In genomic region chr6:56346958-56347357, GRCh38 we compare ENCODE assay signal across 28 cellular contexts.
DNase-seq lines count a peak whose midpoint lies in the region; ATAC-seq, FAIRE-seq and TF ChIP-seq lines count a peak whose summit lies in the region.
"Had no signal": no experiment of that assay in that cellular context is flagged by ENCODE, and none has a peak within 500 bp of the region (broad histone marks: within the 10 kb centered on the region; RNA-seq: fewer than 3 reads in every experiment).

No MANE protein-coding gene starts in this region.

- TF ChIP-seq CTCF in IMR-90 (conservative IDR thresholded peaks at IDR 0.05; ENCODE audit: low read depth, low read length): no peak
- TF ChIP-seq CTCF in astrocyte (IDR thresholded peaks at IDR 0.05; ENCODE audit: insufficient read depth, low read depth, low read length): no peak
- TF ChIP-seq CTCF in GM13976 (IDR thresholded peaks at IDR 0.05; ENCODE audit: borderline replicate concordance, control extremely low read depth, extremely low read depth, insufficient read depth, missing control alignments): no peak
- TF ChIP-seq CTCF in PC-9 (conservative IDR thresholded peaks at IDR 0.05): no peak

- ATAC-seq in IMR-90 (ENCODE audit: low read depth): peak; percentile 67
- ATAC-seq: activated CD4-positive, CD25-positive, alpha-beta regulatory T cell treated with anti-CD3 and anti-CD28 coated beads, Interleukin-2, amount 50 U/mL, for 24 hours; effector memory CD8-positive, alpha-beta T cell; right lobe of liver; stimulated activated effector memory CD8-positive, alpha-beta T cell treated with anti-CD3 and anti-CD28 coated beads, Interleukin-12 subunit alpha, Interleukin-12 subunit beta, amount 100 ng/mL, for 72 hours; T-helper 17 cell had no signal

- H3K36me3 ChIP-seq in IMR-90 (ENCODE audit: control insufficient read depth, insufficient read depth, low read length): no peaks in the 10 kb centered on the region
- H3K36me3 ChIP-seq in astrocyte (ENCODE audit: insufficient read depth, low read length): no peaks in the 10 kb centered on the region
- H3K36me3 ChIP-seq in PC-9 (ENCODE audit: low read depth): no peaks in the 10 kb centered on the region
- H3K36me3 ChIP-seq: right lobe of liver, upper lobe of left lung had no signal

- BruUV-seq in IMR-90 (replicated peaks; lab: Mats Ljungman, UMichigan): no TSS peak
- BruUV-seq in PC-9 (replicated peaks; lab: Mats Ljungman, UMichigan): no TSS peak

- no peaks in the 10 kb centered on the region for H3K9me2 ChIP-seq in PC-9 (ENCODE audit: insufficient read depth)

- FAIRE-seq in astrocyte (lab: Jason Lieb, UNC): no peak
- FAIRE-seq: GM19239, TTC549 had no signal

- H3K4me3 Mint-ChIP-seq in astrocyte (ENCODE audit: unreplicated experiment): no peak overlapping the region
- H3K4me3 Mint-ChIP-seq: central memory CD8-positive, alpha-beta T cell; effector memory CD8-positive, alpha-beta T cell; mesothelial cell of epicardium; stimulated activated effector memory CD8-positive, alpha-beta T cell treated with anti-CD3 and anti-CD28 coated beads, Interleukin-12 subunit alpha, Interleukin-12 subunit beta, amount 100 ng/mL, for 72 hours; T-helper 17 cell had no signal

- H2BK15ac ChIP-seq in IMR-90 (ENCODE audit: low read depth, low read length): peak overlapping the region; percentile 6; the same call in 2 of the 3 replicates

- H3F3A ChIP-seq in PC-9 (ENCODE audit: insufficient read depth, low read depth): no peaks in the 10 kb centered on the region

- in situ Hi-C loops in IMR-90 (cut with MboI; ENCODE audit: low sequenced_read_pairs): loop anchor here (25.0 kb wide), 1 partner anchor 965 kb away; the partner anchor contains the start of gene PRIM2
- in situ Hi-C loops in GM13976 (cut with MboI; ENCODE audit: low sequenced_read_pairs, unreplicated experiment): no loop called here

- H3K27me3 ChIP-seq in IMR-90 (ENCODE audit: control insufficient read depth, insufficient read depth, low read length) (no peaks in the 10 kb centered on the region), astrocyte (ENCODE audit: insufficient read depth, low read length) (no peaks in the 10 kb centered on the region), PC-9 (ENCODE audit: insufficient read depth, low read depth) (no peaks in the 10 kb centered on the region)
- H3K27me3 ChIP-seq: right lobe of liver, upper lobe of left lung had no signal

- peak overlapping the region; percentile 1 for H2AK9ac ChIP-seq in IMR-90 (replicated peaks; ENCODE audit: low read depth, low read length, poor library complexity)

- DNase-seq in A172 (ENCODE audit: low spot score) (peak; percentile 13), IMR-90 (no peak), astrocyte (ENCODE audit: low read depth) (peak; percentile 40), kidney tubule cell (ENCODE audit: low spot score) (peak; percentile 68), MV-4-11 (lab: John Stamatoyannopoulos, UW) (no peak), GM13976 (ENCODE audit: low spot score) (no peak), GF-D8 (lab: John Stamatoyannopoulos, UW) (no peak), PC-9 (no peak)
- DNase-seq: activated CD4-positive, alpha-beta T cell treated with anti-CD3 and anti-CD28 coated beads, Interleukin-2, amount 50 U/mL, for 48 hours; activated gamma-delta T cell treated with Interleukin-2 at 50 U/mL for 16 hours; activated T-cell treated with anti-CD3 and anti-CD28 coated beads, Interleukin-2, amount 50 U/mL, for 48 hours; DMS79; effector memory CD8-positive, alpha-beta T cell; erythroblast; NCI-H1105; NCI-H187; NCI-H510A treated with DMSO at 0.1 percent for 48 hours; posterior cingulate gyrus; right lobe of liver; T-helper 17 cell; upper lobe of left lung had no signal

- H3K4me3 ChIP-seq in IMR-90 (ENCODE audit: insufficient read depth, low read depth, low read length) (no peak overlapping the region), astrocyte (ENCODE audit: insufficient read depth, low read depth, low read length) (no peak overlapping the region), PC-9 (no peak overlapping the region)
- H3K4me3 ChIP-seq: right lobe of liver, upper lobe of left lung had no signal

- intact Hi-C loops in IMR-90 (cut with micrococcal nuclease): no loop called here
- intact Hi-C loops in PC-9 (cut with micrococcal nuclease; ENCODE audit: unreplicated experiment): no loop called here

- H2AFZ ChIP-seq in IMR-90 (replicated peaks; ENCODE audit: low read length, poor library complexity) (peak overlapping the region; percentile 53), astrocyte (ENCODE audit: low read depth, low read length) (no peak overlapping the region), PC-9 (no peak overlapping the region)

- H3K9me3 ChIP-seq in IMR-90 (ENCODE audit: control insufficient read depth, insufficient read depth, low read length): no peaks in the 10 kb centered on the region
- H3K9me3 ChIP-seq in astrocyte (ENCODE audit: insufficient read depth, low read depth, low read length): no peaks in the 10 kb centered on the region
- no peaks in the 10 kb centered on the region for H3K9me3 ChIP-seq in PC-9 (ENCODE audit: insufficient read depth, low read depth)
- H3K9me3 ChIP-seq: right lobe of liver, upper lobe of left lung had no signal

- TF ChIP-seq POLR2A in IMR-90 (IDR thresholded peaks at IDR 0.05; ENCODE audit: low read depth, low read length): no peak

- dilution Hi-C loops in IMR-90 (cut with HindIII; ENCODE audit: low sequenced_read_pairs, unreplicated experiment): no loop called here

- peak overlapping the region; percentile 60 for H2BK120ac ChIP-seq in IMR-90 (ENCODE audit: low read depth, low read length)

- peaks cover 9% of the 10 kb centered on the region; the same call in 1 of the 2 replicates for H3K4me1 ChIP-seq in IMR-90 (ENCODE audit: control insufficient read depth, insufficient read depth, low read length)
- peaks cover 31% of the 10 kb centered on the region for H3K4me1 ChIP-seq in astrocyte (ENCODE audit: insufficient read depth, low read length)
- H3K4me1 ChIP-seq in PC-9 (replicated peaks; ENCODE audit: insufficient read depth): no peaks in the 10 kb centered on the region
- H3K4me1 ChIP-seq: right lobe of liver, upper lobe of left lung had no signal

- peak overlapping the region; percentile 63; the same call in 1 of the 2 replicates for H4K91ac ChIP-seq in IMR-90 (ENCODE audit: insufficient read depth, low read depth, low read length)

- H3K79me2 ChIP-seq in astrocyte (ENCODE audit: insufficient read depth, low read length): no peaks in the 10 kb centered on the region
- no peaks in the 10 kb centered on the region for H3K79me2 ChIP-seq in PC-9 (ENCODE audit: low read depth)

- CTCF ChIA-PET in IMR-90 (lab: Yijun Ruan, JAX): no interaction called here
- CTCF ChIA-PET in PC-9 (lab: Charles Lee): no interaction called here

- H2BK20ac ChIP-seq in IMR-90 (ENCODE audit: low read depth, low read length): peak overlapping the region; percentile 76

- H3K18ac ChIP-seq in IMR-90 (ENCODE audit: low read depth, low read length): peak overlapping the region; percentile 25; the same call in 1 of the 2 replicates

- peak overlapping the region; percentile 24 for H2BK5ac ChIP-seq in IMR-90 (ENCODE audit: low read depth, low read length, poor library complexity, severe bottlenecking)

- peak overlapping the region; percentile 20 to 35; a peak in 1 of 4 replicates for H4K8ac ChIP-seq in IMR-90 (ENCODE audit: low read depth in 2 of 2, low read length in 2 of 2)

- H3K23ac ChIP-seq in IMR-90 (ENCODE audit: low read depth, low read length): no peak overlapping the region

- peaks cover 13% of the 10 kb centered on the region for H3K9me1 ChIP-seq in IMR-90 (ENCODE audit: insufficient read depth, low read length)

- H3K79me1 ChIP-seq in IMR-90 (ENCODE audit: low read depth in 1 of 2, low read length in 2 of 2): no peaks in the 10 kb centered on the region

- peak overlapping the region; percentile 20 for H2AK5ac ChIP-seq in IMR-90 (ENCODE audit: low read depth, low read length)

- no peaks in the 10 kb centered on the region for H3K9me3 Mint-ChIP-seq in astrocyte (ENCODE audit: unreplicated experiment)
- H3K9me3 Mint-ChIP-seq: central memory CD8-positive, alpha-beta T cell; mesothelial cell of epicardium; stimulated activated effector memory CD8-positive, alpha-beta T cell treated with anti-CD3 and anti-CD28 coated beads, Interleukin-12 subunit alpha, Interleukin-12 subunit beta, amount 100 ng/mL, for 72 hours had no signal

- POLR2A ChIA-PET in IMR-90 (lab: Charles Lee; ENCODE audit: unreplicated experiment): no interaction called here
- POLR2A ChIA-PET in PC-9 (lab: Charles Lee; ENCODE audit: unreplicated experiment): no interaction called here

- peak overlapping the region; percentile 39; the same call in 1 of the 2 replicates for H4K5ac ChIP-seq in IMR-90 (ENCODE audit: low read depth, low read length)

- H3K4me1 Mint-ChIP-seq in astrocyte (ENCODE audit: low read depth, unreplicated experiment): peaks cover 20% of the 10 kb centered on the region
- H3K4me1 Mint-ChIP-seq: central memory CD8-positive, alpha-beta T cell; stimulated activated effector memory CD8-positive, alpha-beta T cell treated with anti-CD3 and anti-CD28 coated beads, Interleukin-12 subunit alpha, Interleukin-12 subunit beta, amount 100 ng/mL, for 72 hours; T-helper 17 cell had no signal

- H3K27me3 Mint-ChIP-seq in astrocyte (ENCODE audit: low read depth, unreplicated experiment): no peaks in the 10 kb centered on the region

- no peaks in the 10 kb centered on the region for H3K36me3 Mint-ChIP-seq in astrocyte (ENCODE audit: low read depth, unreplicated experiment)
- H3K36me3 Mint-ChIP-seq: mesothelial cell of epicardium; stimulated activated effector memory CD8-positive, alpha-beta T cell treated with anti-CD3 and anti-CD28 coated beads, Interleukin-12 subunit alpha, Interleukin-12 subunit beta, amount 100 ng/mL, for 72 hours had no signal

- peak overlapping the region; percentile 80 for H3K14ac ChIP-seq in IMR-90 (replicated peaks; ENCODE audit: low read depth, low read length)

- no peak overlapping the region for H3K9ac ChIP-seq in IMR-90 (ENCODE audit: low read depth, low read length)
- no peak overlapping the region for H3K9ac ChIP-seq in astrocyte (ENCODE audit: low read length)

- H3K56ac ChIP-seq in IMR-90 (ENCODE audit: extremely low read depth, insufficient read depth, low read length): no peak overlapping the region

- peak overlapping the region; percentile 59 for H3K27ac Mint-ChIP-seq in astrocyte (ENCODE audit: unreplicated experiment)
- H3K27ac Mint-ChIP-seq: effector memory CD8-positive, alpha-beta T cell; mesothelial cell of epicardium; stimulated activated effector memory CD8-positive, alpha-beta T cell treated with anti-CD3 and anti-CD28 coated beads, Interleukin-12 subunit alpha, Interleukin-12 subunit beta, amount 100 ng/mL, for 72 hours; T-helper 17 cell had no signal

- 100% methylated on average over 4 of the region's 4 CpGs; no CpG with 5 or more reads in 1 of the 2 experiments for WGBS in IMR-90 (ENCODE audit: extremely low coverage in 2 of 2, insufficient read length in 1 of 2), 2 experiments

- H3K4ac ChIP-seq in IMR-90 (ENCODE audit: low read depth, low read length): peak overlapping the region; percentile 17

- TF ChIP-seq RAD21 in IMR-90 (IDR thresholded peaks at IDR 0.05; ENCODE audit: low read length): no peak

- no peak overlapping the region; the same call in 1 of the 2 replicates for H3K27ac ChIP-seq in IMR-90 (ENCODE audit: insufficient read depth, low read length)
- H3K27ac ChIP-seq in astrocyte (ENCODE audit: low read depth, low read length): peak overlapping the region; percentile 43
- no peak overlapping the region for H3K27ac ChIP-seq in PC-9
- H3K27ac ChIP-seq: 22Rv1, right lobe of liver, upper lobe of left lung had no signal

- H3K4me2 ChIP-seq in IMR-90 (ENCODE audit: low read depth, low read length) (no peak overlapping the region), astrocyte (ENCODE audit: low read length) (peak overlapping the region; percentile 32), PC-9 (no peak overlapping the region)

- H4K20me1 ChIP-seq in IMR-90 (ENCODE audit: insufficient read depth, low read length) (no peaks in the 10 kb centered on the region), astrocyte (ENCODE audit: insufficient read depth, low read length) (no peaks in the 10 kb centered on the region), PC-9 (ENCODE audit: insufficient read depth) (no peaks in the 10 kb centered on the region)

Comparison
In these comparisons a context has a peak if more than half of its experiments do, and no peak if none do; other contexts are left out.
1. DNase-seq: peak in A172 (single experiment), astrocyte (single experiment) and kidney tubule cell (single experiment); none in IMR-90 (single experiment), MV-4-11 (single experiment), GM13976 (single experiment), GF-D8 (single experiment) and PC-9 (0 of 2).